In the genomic region with DNA sequence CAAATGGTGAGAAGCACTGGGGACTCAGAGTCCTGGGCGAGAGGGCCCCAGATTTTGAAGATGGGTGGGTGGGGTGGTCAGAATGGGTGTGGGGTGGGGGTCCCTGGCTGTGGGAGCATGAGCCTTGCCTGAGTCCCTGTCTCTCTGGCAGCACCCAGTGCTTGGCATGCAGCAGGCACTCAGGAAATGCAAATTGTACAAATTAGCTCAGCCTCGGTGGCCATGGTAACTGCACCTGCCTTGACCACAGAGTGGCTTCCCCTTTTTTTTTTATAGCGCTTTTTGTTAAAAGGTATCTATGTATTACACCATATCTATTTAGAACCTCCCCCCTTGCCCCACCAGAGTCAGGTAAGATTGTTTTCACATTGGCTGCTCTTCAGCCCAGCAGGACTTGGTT, we compare ENCODE assay signal across 11 cellular contexts. TPM values are rescaled to one million over a fixed set of nuclear protein-coding genes. Genes with fewer than 3 reads are reported as not detected.
DNase-seq lines count a peak whose midpoint lies in the region; ATAC-seq and TF ChIP-seq lines count a peak whose summit lies in the region.
"Had no signal": no experiment of that assay in that cellular context is flagged by ENCODE, and none has a peak within 500 bp of the region (broad histone marks: within the 10 kb centered on the region; RNA-seq: fewer than 3 reads in every experiment).

No MANE protein-coding gene starts in this region.

- H3K9ac ChIP-seq in OCI-LY3 (ENCODE audit: low read length) (peak overlapping the region; percentile 50), endodermal cell (ENCODE audit: extremely low read depth, low read length, poor library complexity, severe bottlenecking) (no peak overlapping the region)

- no peak overlapping the region for H3K4me3 Mint-ChIP-seq in endodermal cell

- no peak for TF ChIP-seq POLR2A in esophagus muscularis mucosa (IDR thresholded peaks at IDR 0.05; ENCODE audit: low read depth)

- H3K27ac Mint-ChIP-seq in endodermal cell, result no peak overlapping the region
- H3K27ac Mint-ChIP-seq: progenitor cell of endocrine pancreas had no signal

- H3K9me3 ChIP-seq in OCI-LY3 (ENCODE audit: insufficient read depth, low read length) (no peaks in the 10 kb centered on the region), esophagus muscularis mucosa (no peaks in the 10 kb centered on the region), endodermal cell (ENCODE audit: control insufficient read depth, low read length) (no peaks in the 10 kb centered on the region), ascending aorta (no peaks in the 10 kb centered on the region)
- H3K9me3 ChIP-seq: thoracic aorta had no signal

- peak; percentile 94 for ATAC-seq in GM19452 (IDR thresholded peaks at IDR 0.05; ENCODE audit: unreplicated experiment)
- peak; percentile 89 for ATAC-seq in HG03139 (IDR thresholded peaks at IDR 0.05; ENCODE audit: unreplicated experiment)

- DNase-seq in GM12864 (ENCODE audit: low read depth) (peak; percentile 53), esophagus muscularis mucosa (ENCODE audit: extremely low spot score) (no peak), endodermal cell (no peak), ascending aorta (ENCODE audit: low spot score in 2 of 2) (no peak)
- DNase-seq in activated T-cell treated with anti-CD3 and anti-CD28 coated beads, Interleukin-2, amount 50 U/mL, for 48 hours, result no peak
- DNase-seq: NCI-H226 had no signal

- H2AFZ ChIP-seq in OCI-LY3 (ENCODE audit: low read depth, low read length), result peak overlapping the region; percentile 58; the same call in 1 of the 2 replicates

- no peaks in the 10 kb centered on the region for H4K20me1 ChIP-seq in OCI-LY3 (ENCODE audit: insufficient read depth, low read length)

- 81% methylated on average over 3 of the region's 3 CpGs for WGBS in esophagus muscularis mucosa
- 92% methylated on average over 3 of the region's 3 CpGs; no CpG with 5 or more reads in 1 of the 2 experiments for WGBS in endodermal cell (ENCODE audit: insufficient coverage in 1 of 2, insufficient read length in 1 of 2), 2 experiments

- TF ChIP-seq CTCF in GM12864 (IDR thresholded peaks at IDR 0.05; ENCODE audit: low read depth, low read length, missing control alignments), result no peak
- no peak for TF ChIP-seq CTCF in OCI-LY3 (IDR thresholded peaks at IDR 0.05; ENCODE audit: low read depth, low read length)
- no peak for TF ChIP-seq CTCF in esophagus muscularis mucosa (IDR thresholded peaks at IDR 0.05)
- no peak for TF ChIP-seq CTCF in endodermal cell (conservative IDR thresholded peaks at IDR 0.05)
- TF ChIP-seq CTCF in ascending aorta (IDR thresholded peaks at IDR 0.05), result no peak

- intact Hi-C loops in esophagus muscularis mucosa (cut with DNase I), result no loop called here
- intact Hi-C loops in ascending aorta (cut with DNase I), result no loop called here

- no peak for TF ChIP-seq EP300 in esophagus muscularis mucosa (IDR thresholded peaks at IDR 0.05)

- no peak overlapping the region for H3K4me3 ChIP-seq in GM12864 (ENCODE audit: low read depth, low read length)
- peak overlapping the region; percentile 72 for H3K4me3 ChIP-seq in OCI-LY3 (ENCODE audit: low read length)
- H3K4me3 ChIP-seq in esophagus muscularis mucosa, result no peak overlapping the region
- H3K4me3 ChIP-seq in endodermal cell (ENCODE audit: low read length), result no peak overlapping the region
- no peak overlapping the region for H3K4me3 ChIP-seq in ascending aorta
- H3K4me3 ChIP-seq: thoracic aorta had no signal

- H3K4me2 ChIP-seq in OCI-LY3 (ENCODE audit: low read length), result peak overlapping the region; percentile 95

- no peaks in the 10 kb centered on the region for H3K9me3 Mint-ChIP-seq in endodermal cell

- no peaks in the 10 kb centered on the region for H3K79me2 ChIP-seq in OCI-LY3 (ENCODE audit: low read length)

- peaks cover 7% of the 10 kb centered on the region for H3K4me1 Mint-ChIP-seq in endodermal cell

- H3K4me1 ChIP-seq in OCI-LY3 (ENCODE audit: low read length), result peaks cover 27% of the 10 kb centered on the region
- peaks cover 0 to 4% (median 0%) of the 10 kb centered on the region in 4 donors for H3K4me1 ChIP-seq in esophagus muscularis mucosa
- H3K4me1 ChIP-seq in endodermal cell (ENCODE audit: control insufficient read depth, insufficient read depth, low read length), result no peaks in the 10 kb centered on the region
- peaks cover 3 to 6% of the 10 kb centered on the region in 2 donors for H3K4me1 ChIP-seq in ascending aorta

- peak overlapping the region; percentile 47 for H3K27ac ChIP-seq in OCI-LY3 (ENCODE audit: low read length)
- H3K27ac ChIP-seq in esophagus muscularis mucosa (replicated peaks in 1 of 4), result no peak overlapping the region
- no peak overlapping the region for H3K27ac ChIP-seq in endodermal cell (ENCODE audit: low read depth, low read length)
- no peak overlapping the region for H3K27ac ChIP-seq in ascending aorta
- H3K27ac ChIP-seq: thoracic aorta had no signal

- H3K36me3 ChIP-seq in OCI-LY3 (replicated peaks; ENCODE audit: low read depth, low read length), result no peaks in the 10 kb centered on the region
- H3K36me3 ChIP-seq in esophagus muscularis mucosa, result no peaks in the 10 kb centered on the region
- H3K36me3 ChIP-seq in endodermal cell (ENCODE audit: control insufficient read depth, insufficient read depth, low read length), result no peaks in the 10 kb centered on the region
- H3K36me3 ChIP-seq in ascending aorta, result no peaks in the 10 kb centered on the region
- H3K36me3 ChIP-seq: thoracic aorta had no signal

- no peaks in the 10 kb centered on the region for H3K36me3 Mint-ChIP-seq in endodermal cell (ENCODE audit: low read depth)

- H3K27me3 ChIP-seq in OCI-LY3 (ENCODE audit: low read depth, low read length) (no peaks in the 10 kb centered on the region), esophagus muscularis mucosa (peaks cover 0 to 52% (median 3%) of the 10 kb centered on the region in 4 donors), endodermal cell (ENCODE audit: control insufficient read depth, insufficient read depth, low read length, poor library complexity, severe bottlenecking) (peaks cover 89% of the 10 kb centered on the region), ascending aorta (no peaks in the 10 kb centered on the region)

- peaks cover 95% of the 10 kb centered on the region for H3K27me3 Mint-ChIP-seq in endodermal cell (ENCODE audit: insufficient read depth)

RNA-seq across cellular contexts. Expression of a gene that starts 19.2 kb away (rescaled TPM):
- total RNA-seq in esophagus muscularis mucosa (1 to 10 TPM; 3.7 to 8.7 (median 6.2) TPM), endodermal cell (1 to 10 TPM; 1.3 to 2.4 TPM), ascending aorta (23.8 TPM)
- 5.9 TPM for polyA plus RNA-seq in endodermal cell (2013, experiment 1 of 2)
- polyA plus RNA-seq in endodermal cell (2013, experiment 2 of 2), result 5.7 TPM
- total RNA-seq: thoracic aorta had no signal
